Comparison of ENCODE assay signal across 30 cellular contexts in the genomic region with DNA sequence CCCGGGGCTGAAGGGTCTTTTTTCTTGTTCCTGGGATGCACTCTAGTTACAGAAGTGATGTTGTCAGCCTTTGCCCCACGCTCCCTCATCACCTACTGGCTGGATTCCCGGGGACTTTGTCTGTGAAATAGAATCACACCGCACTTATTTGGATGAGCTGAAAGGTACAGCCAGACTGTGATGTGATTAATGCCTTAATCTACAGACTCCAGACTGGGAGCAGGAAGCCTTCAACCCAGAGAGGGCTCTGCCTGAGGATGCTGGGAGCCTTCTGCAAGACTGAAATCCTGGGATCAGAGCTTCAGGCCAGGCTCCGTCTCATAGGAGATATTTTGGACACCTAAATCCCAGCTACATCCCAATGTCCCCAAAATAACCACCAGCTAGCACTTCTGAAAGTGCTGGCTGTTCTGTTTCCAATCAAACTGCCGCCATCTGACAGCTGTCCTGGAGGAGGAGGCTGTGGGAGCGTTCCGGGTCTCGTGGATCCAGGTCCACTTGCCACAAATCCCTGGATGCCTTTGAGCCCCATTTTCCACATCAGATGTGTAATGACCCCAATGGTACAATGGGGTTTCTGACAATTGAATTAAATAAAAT.
"Had no signal": no experiment of that assay in that cellular context is flagged by ENCODE, and none has a peak within 500 bp of the region (broad histone marks: within the 10 kb centered on the region; RNA-seq: fewer than 3 reads in every experiment).

No MANE protein-coding gene starts in this region.

- H2AFZ ChIP-seq: PC-9 had no signal

- H3K9ac ChIP-seq: KMS-11 had no signal

- H3K36me3 ChIP-seq: brain microvascular endothelial cell had no signal

- H3K27ac ChIP-seq: brain microvascular endothelial cell, KMS-11, PC-9, RWPE1 had no signal

- H3K4me2 ChIP-seq: KMS-11, PC-9 had no signal

- H3K27me3 ChIP-seq: brain microvascular endothelial cell had no signal

- ATAC-seq: activated naive CD8-positive, alpha-beta T cell treated with anti-CD3 and anti-CD28 coated beads, Interleukin-2, amount 50 U/mL, for 24 hours; activated T-cell treated with anti-CD3 and anti-CD28 coated beads, Interleukin-2, amount 50 U/mL, for 4 hours; Right ventricle myocardium inferior had no signal

- H3K4me3 ChIP-seq: PC-9 had no signal

- DNase-seq: activated B cell treated with CpG ODN at 0.5 μM for 24 hours; activated CD4-positive, alpha-beta memory T cell treated with anti-CD3 and anti-CD28 coated beads for 36 hours; activated CD4-positive, alpha-beta T cell treated with anti-CD3 and anti-CD28 coated beads for 4 hours; activated CD4-positive, alpha-beta T cell treated with anti-CD3 and anti-CD28 coated beads, Interleukin-2, amount 50 U/mL, for 1 hour; activated CD4-positive, CD25-positive, alpha-beta regulatory T cell treated with anti-CD3 and anti-CD28 coated beads, Interleukin-2, amount 50 U/mL, for 72 hours; activated CD8-positive, alpha-beta memory T cell treated with anti-CD3 and anti-CD28 coated beads, Interleukin-2, amount 50 U/mL, for 4 hours; activated naive CD4-positive, alpha-beta T cell treated with anti-CD3 and anti-CD28 coated beads, Interleukin-2, amount 10 ng/mL, durations not matched to agents 7 days and 5 days; activated naive CD8-positive, alpha-beta T cell treated with anti-CD3 and anti-CD28 coated beads, Interleukin-2, amount 50 U/mL, for 24 hours; activated T-cell treated with anti-CD3 and anti-CD28 coated beads for 4 hours; activated T-cell treated with anti-CD3 and anti-CD28 coated beads, Interleukin-2, amount 50 U/mL, for 4 hours; aorta; brain microvascular endothelial cell; central memory CD4-positive, alpha-beta T cell; MM.1S; MV-4-11; NCI-H1092; NCI-H1436 treated with DMSO at 0.1 percent for 48 hours; NCI-H1694 treated with DMSO at 0.1 percent for 48 hours; NCI-H2029; NCI-H345; NCI-H510A; NCI-H526; NCI-H748 treated with DMSO at 0.1 percent for 48 hours; NK-92 treated with Interleukin-12 subunit alpha and Interleukin-12 subunit beta, amount 100 ng/mL, for 24 hours; PC-9; SIG-M5; T1000 had no signal
